ENCODE assay signal across 8 cellular contexts in genomic region chr6:163415620-163416379, GRCh38. TPM values are rescaled to one million over a fixed set of nuclear protein-coding genes. Genes with fewer than 3 reads are reported as not detected.
DNase-seq lines count a peak whose midpoint lies in the region; ATAC-seq, FAIRE-seq and TF ChIP-seq lines count a peak whose summit lies in the region.

No MANE protein-coding gene starts in this region.

- H3K36me3 ChIP-seq in pancreas: no peaks in the 10 kb centered on the region

- H3K27ac ChIP-seq in foreskin keratinocyte (peak overlapping the region; percentile 71), pancreas (peak overlapping the region; percentile 81 to 96 (median 92))

- 0% methylated on average over 44 to 57 of the region's 57 CpGs for WGBS in pancreas, 2 donors

- no peaks in the 10 kb centered on the region for H3K27me3 ChIP-seq in foreskin keratinocyte
- no peaks in the 10 kb centered on the region for H3K27me3 ChIP-seq in pancreas

- no peaks in the 10 kb centered on the region for H3K9me3 ChIP-seq in pancreas

- DNase-seq in Ammon's horn (ENCODE audit: low spot score) (peak; percentile 36), NOMO-1 treated with dmso at 0.1 percent for 144 hours (lab: John Stamatoyannopoulos, UW; ENCODE audit: unreplicated experiment) (peak; percentile 51), foreskin keratinocyte (peak in 1 of 2 donors; percentile 56), pancreas (peak; percentile 23 to 69 (median 51))
- peak; percentile 22 for DNase-seq in activated effector memory CD4-positive, alpha-beta T cell treated with Interleukin-2 at 50 U/mL for 16 hours

- intact Hi-C loops in pancreas (cut with DNase I): no loop called here

- peaks cover 28% of the 10 kb centered on the region for H3K4me1 ChIP-seq in foreskin keratinocyte
- H3K4me1 ChIP-seq in pancreas: peaks cover 0 to 35% (median 28%) of the 10 kb centered on the region in 3 donors

- ATAC-seq in GM19395 (IDR thresholded peaks at IDR 0.05; ENCODE audit: unreplicated experiment) (peak; percentile 10), foreskin keratinocyte (peak; percentile 19), pancreas (peak in 3 of 4 donors; percentile 14 to 21 (median 18)), HG03095 (IDR thresholded peaks at IDR 0.05; ENCODE audit: unreplicated experiment) (no peak), HG02885 (IDR thresholded peaks at IDR 0.05; ENCODE audit: poor library complexity, unreplicated experiment) (no peak)

- peak overlapping the region; percentile 50 to 89 (median 84) for H3K4me3 ChIP-seq in pancreas

- TF ChIP-seq CTCF in foreskin keratinocyte (conservative IDR thresholded peaks at IDR 0.05): no peak
- no peak for TF ChIP-seq CTCF in pancreas (IDR thresholded peaks at IDR 0.05)

- no peak for FAIRE-seq in pancreas (lab: Jason Lieb, UNC)

RNA-seq across cellular contexts. Expression of gene QKI, which starts 1.3 kb away (rescaled TPM):
- 86.6 and 89.8 TPM in 2 replicates for total RNA-seq in foreskin keratinocyte
- 9.4 and 10.3 TPM in 2 replicates for polyA plus RNA-seq in foreskin keratinocyte
- 10 to 100 TPM; 18.0 to 52.6 (median 26.5) TPM for total RNA-seq in pancreas
- polyA plus RNA-seq in pancreas: 10 to 100 TPM in 1 of 2 donors, 1 to 10 TPM in 1; 9.0 to 12.0 TPM

Comparison
In these comparisons a context has a peak if more than half of its experiments do, and no peak if none do; other contexts are left out.
1. ATAC-seq: peak in GM19395 (single experiment), foreskin keratinocyte (single experiment) and pancreas (3 of 4); none in HG03095 (single experiment) and HG02885 (single experiment).